31 cellular contexts compared by ENCODE assay signal in the genomic region with DNA sequence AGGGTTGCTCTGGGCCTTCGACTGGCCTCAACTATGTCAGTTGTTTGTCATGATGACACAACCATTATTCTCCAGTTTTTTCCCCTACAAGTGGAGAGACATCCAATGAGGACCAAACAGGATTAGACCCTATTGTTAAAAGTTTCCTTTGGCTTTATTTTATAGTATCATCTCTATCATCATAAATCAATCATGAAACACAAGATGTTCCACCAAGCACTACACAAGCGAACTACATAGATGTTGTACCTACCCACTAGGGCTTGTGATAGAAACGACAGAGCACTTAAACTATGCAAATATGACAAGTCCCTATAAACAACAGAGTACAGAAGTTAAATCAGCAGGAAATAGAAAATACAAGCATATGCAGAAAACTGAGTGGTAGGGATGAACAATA.
"Had no signal": no experiment of that assay in that cellular context is flagged by ENCODE, and none has a peak within 500 bp of the region (broad histone marks: within the 10 kb centered on the region; RNA-seq: fewer than 3 reads in every experiment).

No MANE protein-coding gene starts in this region.

- H3K27me3 ChIP-seq: ascending aorta, esophagus squamous epithelium, gastroesophageal sphincter, heart right ventricle had no signal

- H3K9me3 Mint-ChIP-seq: activated CD4-positive, alpha-beta memory T cell treated with anti-CD3 and anti-CD28 coated beads for 36 hours; activated CD4-positive, alpha-beta T cell treated with anti-CD3 and anti-CD28 coated beads, Interleukin-2, amount 10 ng/mL, durations not matched to agents 24 days and 14 days; activated naive CD4-positive, alpha-beta T cell treated with anti-CD3 and anti-CD28 coated beads for 36 hours; activated naive CD4-positive, alpha-beta T cell treated with anti-CD3 and anti-CD28 coated beads, Interleukin-2, amount 50 U/mL, for 24 hours; activated naive CD8-positive, alpha-beta T cell treated with anti-CD3 and anti-CD28 coated beads, Interleukin-2, amount 10 ng/mL, durations not matched to agents 7 days and 5 days; activated T-helper 1 cell treated with anti-CD3 and anti-CD28 coated beads, Interleukin-12 subunit alpha, Interleukin-12 subunit beta, Interleukin-2, Interleukin-4 antibody, amounts not matched to agents 30 ng/mL and 10 ng/mL and 1 ng/mL, durations not matched to agents 14 hours and 24 hours and 36 hours; activated T-helper 2 cell treated with anti-CD3 and anti-CD28 coated beads, Interferon-gamma antibody, Interleukin-2, Interleukin-4, amounts not matched to agents 10 μg/mL and 5 μg/mL and 100 μg/mL, durations not matched to agents 14 hours and 24 hours and 36 hours; brain; central memory CD8-positive, alpha-beta T cell; dendritic cell treated with granulocyte-macrophage colony-stimulating factor and Interleukin-4, amounts not matched to agents 40 ng/mL and 50 ng/mL, for 4 days; T-helper 2 cell treated with Interferon-gamma antibody and Interleukin-4, amounts not matched to agents 5 μg/mL and 100 μg/mL, for 36 hours had no signal

- H3K27me3 Mint-ChIP-seq: activated CD4-positive, alpha-beta T cell treated with anti-CD3 and anti-CD28 coated beads for 36 hours; activated CD4-positive, alpha-beta T cell treated with anti-CD3 and anti-CD28 coated beads, Interleukin-2, amount 10 ng/mL, durations not matched to agents 24 days and 14 days; activated CD8-positive, alpha-beta memory T cell treated with anti-CD3 and anti-CD28 coated beads, Interleukin-2, amount 10 ng/mL, durations not matched to agents 7 days and 5 days; activated naive CD4-positive, alpha-beta T cell treated with anti-CD3 and anti-CD28 coated beads, Interleukin-2, amount 50 U/mL, for 24 hours; central memory CD8-positive, alpha-beta T cell; dendritic cell treated with granulocyte-macrophage colony-stimulating factor and Interleukin-4, amounts not matched to agents 40 ng/mL and 50 ng/mL, for 4 days; effector memory CD8-positive, alpha-beta T cell; T-helper 17 cell had no signal

- DNase-seq: activated CD4-positive, alpha-beta memory T cell treated with anti-CD3 and anti-CD28 coated beads for 36 hours; activated CD4-positive, alpha-beta T cell treated with anti-CD3 and anti-CD28 coated beads for 36 hours; activated CD4-positive, alpha-beta T cell treated with anti-CD3 and anti-CD28 coated beads, Interleukin-2, amount 10 ng/mL, durations not matched to agents 24 days and 14 days; activated CD4-positive, CD25-positive, alpha-beta regulatory T cell; activated CD4-positive, CD25-positive, alpha-beta regulatory T cell treated with anti-CD3 and anti-CD28 coated beads, Interleukin-2, amount 50 U/mL, for 72 hours; activated CD8-positive, alpha-beta memory T cell treated with anti-CD3 and anti-CD28 coated beads, Interleukin-2, amount 10 ng/mL, durations not matched to agents 7 days and 5 days; activated CD8-positive, alpha-beta memory T cell treated with anti-CD3 and anti-CD28 coated beads, Interleukin-2, amount 50 U/mL, for 4 hours; activated CD8-positive, alpha-beta T cell treated with anti-CD3 and anti-CD28 coated beads, Interleukin-2, amount 10 ng/mL, durations not matched to agents 7 days and 5 days; activated effector memory CD4-positive, alpha-beta T cell treated with anti-CD3 and anti-CD28 coated beads, Interleukin-2, amount 50 U/mL, for 16 hours; activated naive CD4-positive, alpha-beta T cell treated with anti-CD3 and anti-CD28 coated beads for 36 hours; activated naive CD8-positive, alpha-beta T cell treated with anti-CD3 and anti-CD28 coated beads, Interleukin-2, amount 10 ng/mL, durations not matched to agents 7 days and 5 days; activated T-cell treated with anti-CD3 and anti-CD28 coated beads, Interleukin-2, amount 50 U/mL, for 1 hour; activated T-cell treated with anti-CD3 and anti-CD28 coated beads, Interleukin-2, amount 50 U/mL, for 48 hours; effector CD4-positive, alpha-beta T cell; effector memory CD8-positive, alpha-beta T cell; esophagus squamous epithelium; foreskin melanocyte; heart right ventricle; T-helper 1 cell; T-helper 17 cell; T1000 had no signal

- ATAC-seq: activated CD4-positive, alpha-beta T cell treated with anti-CD3 and anti-CD28 coated beads for 36 hours; activated CD8-positive, alpha-beta memory T cell treated with anti-CD3 and anti-CD28 coated beads, Interleukin-2, amount 10 ng/mL, durations not matched to agents 7 days and 5 days; activated CD8-positive, alpha-beta T cell treated with anti-CD3 and anti-CD28 coated beads, Interleukin-2, amount 10 ng/mL, durations not matched to agents 7 days and 5 days; effector memory CD8-positive, alpha-beta T cell; gastroesophageal sphincter; heart right ventricle; T-helper 17 cell had no signal

- H3K27ac ChIP-seq: ascending aorta, coronary artery, esophagus squamous epithelium, gastroesophageal sphincter, heart right ventricle had no signal

- H3K36me3 ChIP-seq: ascending aorta, esophagus squamous epithelium, gastroesophageal sphincter, heart right ventricle had no signal

- H3K36me3 Mint-ChIP-seq: activated CD4-positive, alpha-beta memory T cell treated with anti-CD3 and anti-CD28 coated beads for 36 hours; activated CD8-positive, alpha-beta memory T cell treated with anti-CD3 and anti-CD28 coated beads, Interleukin-2, amount 10 ng/mL, durations not matched to agents 7 days and 5 days; activated naive CD4-positive, alpha-beta T cell treated with anti-CD3 and anti-CD28 coated beads, Interleukin-2, amount 50 U/mL, for 24 hours; activated naive CD8-positive, alpha-beta T cell treated with anti-CD3 and anti-CD28 coated beads, Interleukin-2, amount 10 ng/mL, durations not matched to agents 7 days and 5 days; brain had no signal

- H3K27ac Mint-ChIP-seq: activated CD4-positive, alpha-beta memory T cell treated with anti-CD3 and anti-CD28 coated beads for 36 hours; activated CD4-positive, alpha-beta T cell treated with anti-CD3 and anti-CD28 coated beads for 36 hours; activated CD4-positive, alpha-beta T cell treated with anti-CD3 and anti-CD28 coated beads, Interleukin-2, amount 10 ng/mL, durations not matched to agents 24 days and 14 days; activated CD8-positive, alpha-beta memory T cell treated with anti-CD3 and anti-CD28 coated beads, Interleukin-2, amount 10 ng/mL, durations not matched to agents 7 days and 5 days; activated CD8-positive, alpha-beta T cell treated with anti-CD3 and anti-CD28 coated beads, Interleukin-2, amount 10 ng/mL, durations not matched to agents 7 days and 5 days; activated naive CD4-positive, alpha-beta T cell treated with anti-CD3 and anti-CD28 coated beads for 36 hours; activated naive CD4-positive, alpha-beta T cell treated with anti-CD3 and anti-CD28 coated beads, Interleukin-2, amount 50 U/mL, for 24 hours; activated naive CD8-positive, alpha-beta T cell treated with anti-CD3 and anti-CD28 coated beads, Interleukin-2, amount 10 ng/mL, durations not matched to agents 7 days and 5 days; activated T-helper 1 cell treated with anti-CD3 and anti-CD28 coated beads, Interleukin-12 subunit alpha, Interleukin-12 subunit beta, Interleukin-2, Interleukin-4 antibody, amounts not matched to agents 30 ng/mL and 10 ng/mL and 1 ng/mL, durations not matched to agents 14 hours and 24 hours and 36 hours; activated T-helper 2 cell treated with anti-CD3 and anti-CD28 coated beads, Interferon-gamma antibody, Interleukin-2, Interleukin-4, amounts not matched to agents 10 μg/mL and 5 μg/mL and 100 μg/mL, durations not matched to agents 14 hours and 24 hours and 36 hours; brain; dendritic cell treated with granulocyte-macrophage colony-stimulating factor and Interleukin-4, amounts not matched to agents 40 ng/mL and 50 ng/mL, for 4 days; effector memory CD8-positive, alpha-beta T cell; T-helper 17 cell; T-helper 2 cell treated with Interferon-gamma antibody and Interleukin-4, amounts not matched to agents 5 μg/mL and 100 μg/mL, for 36 hours had no signal

- H3K4me3 Mint-ChIP-seq: activated CD4-positive, alpha-beta memory T cell treated with anti-CD3 and anti-CD28 coated beads for 36 hours; activated CD4-positive, alpha-beta T cell treated with anti-CD3 and anti-CD28 coated beads for 36 hours; activated CD4-positive, alpha-beta T cell treated with anti-CD3 and anti-CD28 coated beads, Interleukin-2, amount 10 ng/mL, durations not matched to agents 24 days and 14 days; activated CD8-positive, alpha-beta memory T cell treated with anti-CD3 and anti-CD28 coated beads, Interleukin-2, amount 10 ng/mL, durations not matched to agents 7 days and 5 days; activated CD8-positive, alpha-beta T cell treated with anti-CD3 and anti-CD28 coated beads, Interleukin-2, amount 10 ng/mL, durations not matched to agents 7 days and 5 days; activated naive CD4-positive, alpha-beta T cell treated with anti-CD3 and anti-CD28 coated beads for 36 hours; activated naive CD4-positive, alpha-beta T cell treated with anti-CD3 and anti-CD28 coated beads, Interleukin-2, amount 50 U/mL, for 24 hours; activated naive CD8-positive, alpha-beta T cell treated with anti-CD3 and anti-CD28 coated beads, Interleukin-2, amount 10 ng/mL, durations not matched to agents 7 days and 5 days; activated T-helper 1 cell treated with anti-CD3 and anti-CD28 coated beads, Interleukin-12 subunit alpha, Interleukin-12 subunit beta, Interleukin-2, Interleukin-4 antibody, amounts not matched to agents 30 ng/mL and 10 ng/mL and 1 ng/mL, durations not matched to agents 14 hours and 24 hours and 36 hours; brain; central memory CD8-positive, alpha-beta T cell; dendritic cell treated with granulocyte-macrophage colony-stimulating factor and Interleukin-4, amounts not matched to agents 40 ng/mL and 50 ng/mL, for 4 days; effector memory CD8-positive, alpha-beta T cell; T-helper 17 cell; T-helper 2 cell treated with Interferon-gamma antibody and Interleukin-4, amounts not matched to agents 5 μg/mL and 100 μg/mL, for 36 hours had no signal

- H3K9me3 ChIP-seq: ascending aorta, esophagus squamous epithelium, gastroesophageal sphincter, heart right ventricle had no signal

- H3K4me1 Mint-ChIP-seq: activated CD4-positive, alpha-beta T cell treated with anti-CD3 and anti-CD28 coated beads for 36 hours; activated CD4-positive, alpha-beta T cell treated with anti-CD3 and anti-CD28 coated beads, Interleukin-2, amount 10 ng/mL, durations not matched to agents 24 days and 14 days; activated CD8-positive, alpha-beta memory T cell treated with anti-CD3 and anti-CD28 coated beads, Interleukin-2, amount 10 ng/mL, durations not matched to agents 7 days and 5 days; activated naive CD4-positive, alpha-beta T cell treated with anti-CD3 and anti-CD28 coated beads, Interleukin-2, amount 50 U/mL, for 24 hours; activated naive CD8-positive, alpha-beta T cell treated with anti-CD3 and anti-CD28 coated beads, Interleukin-2, amount 10 ng/mL, durations not matched to agents 7 days and 5 days; central memory CD8-positive, alpha-beta T cell; T-helper 17 cell had no signal

- H3K4me3 ChIP-seq: ascending aorta, coronary artery, esophagus squamous epithelium, gastroesophageal sphincter, heart right ventricle had no signal
